23 cellular contexts compared by ENCODE assay signal in the genomic region with DNA sequence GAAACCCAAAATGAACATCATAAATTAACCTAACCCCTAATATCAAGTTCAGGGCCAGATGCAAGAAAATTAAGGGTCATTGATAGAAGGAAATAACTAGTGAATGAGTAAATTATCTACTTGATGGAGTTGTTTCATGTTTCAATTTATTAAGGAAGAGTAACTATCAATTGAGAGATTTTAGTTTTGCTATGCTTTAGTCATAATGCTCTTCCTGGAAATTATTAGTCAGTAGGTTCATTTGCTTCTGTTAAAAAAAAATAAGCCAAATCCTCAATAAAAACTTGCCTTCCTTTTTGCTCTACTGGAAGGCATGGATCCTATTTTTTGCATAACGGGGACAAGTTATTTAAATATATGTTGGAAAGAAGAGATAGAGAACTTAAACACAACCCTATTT. TPM values are rescaled to one million over a fixed set of nuclear protein-coding genes. Genes with fewer than 3 reads are reported as not detected.
DNase-seq lines count a peak whose midpoint lies in the region; ATAC-seq, FAIRE-seq and TF ChIP-seq lines count a peak whose summit lies in the region.
"Had no signal": no experiment of that assay in that cellular context is flagged by ENCODE, and none has a peak within 500 bp of the region (broad histone marks: within the 10 kb centered on the region; RNA-seq: fewer than 3 reads in every experiment).

No MANE protein-coding gene starts in this region.

- TF ChIP-seq POLR2A in sigmoid colon (IDR thresholded peaks at IDR 0.05) = no peak

- H3K27me3 Mint-ChIP-seq in activated T-cell treated with anti-CD3 and anti-CD28 coated beads, Interleukin-2, amount 50 U/mL, for 24 hours = no peaks in the 10 kb centered on the region
- no peaks in the 10 kb centered on the region for H3K27me3 Mint-ChIP-seq in activated naive CD8-positive, alpha-beta T cell

- TF ChIP-seq CTCF in neutrophil (IDR thresholded peaks at IDR 0.05) = no peak
- no peak for TF ChIP-seq CTCF in sigmoid colon (IDR thresholded peaks at IDR 0.05)

- no peak for ATAC-seq in aorta (ENCODE audit: low FRiP score)
- ATAC-seq: CD8-positive, alpha-beta T cell; HCT116 had no signal

- H3K9me3 Mint-ChIP-seq in activated T-cell treated with anti-CD3 and anti-CD28 coated beads, Interleukin-2, amount 50 U/mL, for 24 hours = peaks cover 3% of the 10 kb centered on the region
- H3K9me3 Mint-ChIP-seq in activated naive CD8-positive, alpha-beta T cell (ENCODE audit: low read depth) = no peaks in the 10 kb centered on the region
- H3K9me3 Mint-ChIP-seq: CD8-positive, alpha-beta T cell had no signal

- H3K36me3 ChIP-seq in neutrophil = no peaks in the 10 kb centered on the region
- H3K36me3 ChIP-seq in sigmoid colon = no peaks in the 10 kb centered on the region
- no peaks in the 10 kb centered on the region for H3K36me3 ChIP-seq in aorta (ENCODE audit: control insufficient read depth in 1 of 2, insufficient read depth in 2 of 2, low read length in 1 of 2)
- H3K36me3 ChIP-seq: Peyer's patch had no signal

- intact Hi-C loops in sigmoid colon (cut with DNase I) (no loop called here), aorta (cut with DNase I) (no loop called here)

- H3K9me3 ChIP-seq in neutrophil = no peaks in the 10 kb centered on the region
- no peaks in the 10 kb centered on the region for H3K9me3 ChIP-seq in sigmoid colon
- H3K9me3 ChIP-seq in aorta (ENCODE audit: control insufficient read depth, low read length) = no peaks in the 10 kb centered on the region
- H3K9me3 ChIP-seq: Peyer's patch had no signal

- DNase-seq in activated T-cell treated with anti-CD3 and anti-CD28 coated beads, Interleukin-2, amount 50 U/mL, for 24 hours = no peak
- no peak for DNase-seq in activated T-cell treated with anti-CD3 and anti-CD28 coated beads, Interleukin-2, amount 50 U/mL, for 48 hours
- DNase-seq in CD1c-positive myeloid dendritic cell (ENCODE audit: extremely low spot score) = peak; percentile 59
- no peak for DNase-seq in sigmoid colon
- no peak for DNase-seq in aorta
- no peak for DNase-seq in HTR-8/SVneo (ENCODE audit: insufficient read length, low spot score)
- DNase-seq: Calu3; CD8-positive, alpha-beta T cell; DMS53; GOT3; MM.1S; NCI-H1092; NCI-H146; NCI-H2029 treated with DMSO at 0.1 percent for 48 hours; NCI-H2171 treated with DMSO at 0.1 percent for 48 hours; NCI-H446 treated with DMSO at 0.1 percent for 48 hours; Peyer's patch had no signal

- H3K4me3 Mint-ChIP-seq in activated T-cell treated with anti-CD3 and anti-CD28 coated beads, Interleukin-2, amount 50 U/mL, for 24 hours = no peak overlapping the region
- no peak overlapping the region for H3K4me3 Mint-ChIP-seq in activated naive CD8-positive, alpha-beta T cell
- H3K4me3 Mint-ChIP-seq: CD8-positive, alpha-beta T cell had no signal

- peaks cover 30% of the 10 kb centered on the region for H3K4me1 Mint-ChIP-seq in activated T-cell treated with anti-CD3 and anti-CD28 coated beads, Interleukin-2, amount 50 U/mL, for 24 hours (ENCODE audit: low read depth)
- peaks cover 18% of the 10 kb centered on the region for H3K4me1 Mint-ChIP-seq in activated naive CD8-positive, alpha-beta T cell (ENCODE audit: low read depth)

- FAIRE-seq in HTR-8/SVneo (lab: Jason Lieb, UNC) = no peak
- FAIRE-seq: A204.1, GM12891, GM18507 had no signal

- H3K4me1 ChIP-seq in neutrophil (ENCODE audit: control insufficient read depth in 1 of 2, insufficient read depth in 1 of 2, low read depth in 1 of 2, low read length in 1 of 2) (peaks cover 0 to 10% of the 10 kb centered on the region in 2 experiments), sigmoid colon (peaks cover 0 to 6% (median 1%) of the 10 kb centered on the region in 4 donors), aorta (ENCODE audit: control insufficient read depth in 1 of 2, insufficient read depth in 2 of 2, low read length in 2 of 2) (no peaks in the 10 kb centered on the region)
- H3K4me1 ChIP-seq: Peyer's patch had no signal

- 95 to 98% methylated on average over 1 of the region's 1 CpG for WGBS in sigmoid colon, 2 donors
- WGBS in aorta, 2 donors = 88 to 94% methylated on average over 1 of the region's 1 CpG

- TF ChIP-seq EP300 in sigmoid colon (IDR thresholded peaks at IDR 0.05) = no peak

- H3K4me3 ChIP-seq in neutrophil (ENCODE audit: low read depth in 1 of 2, low read length in 1 of 2) (no peak overlapping the region), sigmoid colon (no peak overlapping the region), aorta (ENCODE audit: low read length in 2 of 2) (no peak overlapping the region)
- H3K4me3 ChIP-seq: Peyer's patch had no signal

- H3K27ac Mint-ChIP-seq in activated T-cell treated with anti-CD3 and anti-CD28 coated beads, Interleukin-2, amount 50 U/mL, for 24 hours = peak overlapping the region; percentile 71
- peak overlapping the region; percentile 77 for H3K27ac Mint-ChIP-seq in activated naive CD8-positive, alpha-beta T cell
- H3K27ac Mint-ChIP-seq: CD8-positive, alpha-beta T cell had no signal

- H3K27ac ChIP-seq in neutrophil = peak overlapping the region; percentile 16
- H3K27ac ChIP-seq in sigmoid colon = no peak overlapping the region
- H3K27ac ChIP-seq in aorta (ENCODE audit: low read depth in 1 of 2, low read length in 2 of 2) = no peak overlapping the region
- H3K27ac ChIP-seq: Peyer's patch had no signal

- no peaks in the 10 kb centered on the region for H3K36me3 Mint-ChIP-seq in activated T-cell treated with anti-CD3 and anti-CD28 coated beads, Interleukin-2, amount 50 U/mL, for 24 hours (ENCODE audit: low read depth)
- peaks cover 3% of the 10 kb centered on the region for H3K36me3 Mint-ChIP-seq in activated naive CD8-positive, alpha-beta T cell
- H3K36me3 Mint-ChIP-seq: CD8-positive, alpha-beta T cell had no signal

- no peaks in the 10 kb centered on the region for H3K27me3 ChIP-seq in neutrophil
- H3K27me3 ChIP-seq in sigmoid colon = no peaks in the 10 kb centered on the region
- no peaks in the 10 kb centered on the region for H3K27me3 ChIP-seq in aorta (ENCODE audit: control insufficient read depth in 1 of 2, insufficient read depth in 2 of 2, low read length in 1 of 2)
- H3K27me3 ChIP-seq: Peyer's patch had no signal

RNA-seq across cellular contexts. Expression of gene HIF1A, which starts 59.0 kb away (rescaled TPM):
- 10 to 100 TPM; 49.7 to 84.0 (median 67.0) TPM for total RNA-seq in sigmoid colon
- 10 to 100 TPM; 31.8 to 74.3 (median 50.9) TPM for polyA plus RNA-seq in sigmoid colon
- 100 to 1,000 TPM; 164 to 173 TPM for total RNA-seq in aorta
- 10 to 100 TPM; 43.8 to 46.8 TPM for polyA plus RNA-seq in aorta
